In the genomic region with DNA sequence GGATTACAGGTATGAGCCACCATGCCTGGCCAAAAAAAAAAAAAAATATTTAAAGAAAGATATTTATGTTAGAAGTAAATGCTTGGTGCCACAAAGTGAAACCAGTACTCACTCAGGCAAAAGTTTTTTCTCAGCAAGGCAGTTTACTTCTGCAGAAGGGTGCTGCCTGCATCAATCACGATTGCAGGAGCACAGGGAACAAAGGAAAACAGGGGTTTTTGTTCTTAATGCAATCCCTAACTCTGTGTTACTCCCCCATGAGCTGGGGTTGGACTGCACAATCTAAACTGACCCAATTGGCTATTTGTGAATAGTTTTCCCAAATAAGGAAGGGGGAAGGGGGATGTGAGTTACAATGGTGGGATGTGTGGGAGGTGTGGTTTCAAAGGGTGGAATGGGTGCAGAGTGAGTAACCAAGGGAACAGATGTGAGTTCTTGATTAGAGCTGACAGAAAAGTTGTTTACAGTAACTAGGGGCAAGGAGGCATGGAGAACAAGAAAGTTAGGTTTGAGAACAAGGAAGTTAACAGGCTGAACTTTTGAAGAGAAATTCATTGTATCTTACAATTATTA, we compare ENCODE assay signal across 1 cellular context.
TF ChIP-seq lines count a peak whose summit lies in the region.

No MANE protein-coding gene starts in this region.

TF ChIP-seq in K562, 482 proteins besides CTCF, POLR2A, EP300 and RAD21 (continued from another document and continues in another):
- TF ChIP-seq, protein P1, sequence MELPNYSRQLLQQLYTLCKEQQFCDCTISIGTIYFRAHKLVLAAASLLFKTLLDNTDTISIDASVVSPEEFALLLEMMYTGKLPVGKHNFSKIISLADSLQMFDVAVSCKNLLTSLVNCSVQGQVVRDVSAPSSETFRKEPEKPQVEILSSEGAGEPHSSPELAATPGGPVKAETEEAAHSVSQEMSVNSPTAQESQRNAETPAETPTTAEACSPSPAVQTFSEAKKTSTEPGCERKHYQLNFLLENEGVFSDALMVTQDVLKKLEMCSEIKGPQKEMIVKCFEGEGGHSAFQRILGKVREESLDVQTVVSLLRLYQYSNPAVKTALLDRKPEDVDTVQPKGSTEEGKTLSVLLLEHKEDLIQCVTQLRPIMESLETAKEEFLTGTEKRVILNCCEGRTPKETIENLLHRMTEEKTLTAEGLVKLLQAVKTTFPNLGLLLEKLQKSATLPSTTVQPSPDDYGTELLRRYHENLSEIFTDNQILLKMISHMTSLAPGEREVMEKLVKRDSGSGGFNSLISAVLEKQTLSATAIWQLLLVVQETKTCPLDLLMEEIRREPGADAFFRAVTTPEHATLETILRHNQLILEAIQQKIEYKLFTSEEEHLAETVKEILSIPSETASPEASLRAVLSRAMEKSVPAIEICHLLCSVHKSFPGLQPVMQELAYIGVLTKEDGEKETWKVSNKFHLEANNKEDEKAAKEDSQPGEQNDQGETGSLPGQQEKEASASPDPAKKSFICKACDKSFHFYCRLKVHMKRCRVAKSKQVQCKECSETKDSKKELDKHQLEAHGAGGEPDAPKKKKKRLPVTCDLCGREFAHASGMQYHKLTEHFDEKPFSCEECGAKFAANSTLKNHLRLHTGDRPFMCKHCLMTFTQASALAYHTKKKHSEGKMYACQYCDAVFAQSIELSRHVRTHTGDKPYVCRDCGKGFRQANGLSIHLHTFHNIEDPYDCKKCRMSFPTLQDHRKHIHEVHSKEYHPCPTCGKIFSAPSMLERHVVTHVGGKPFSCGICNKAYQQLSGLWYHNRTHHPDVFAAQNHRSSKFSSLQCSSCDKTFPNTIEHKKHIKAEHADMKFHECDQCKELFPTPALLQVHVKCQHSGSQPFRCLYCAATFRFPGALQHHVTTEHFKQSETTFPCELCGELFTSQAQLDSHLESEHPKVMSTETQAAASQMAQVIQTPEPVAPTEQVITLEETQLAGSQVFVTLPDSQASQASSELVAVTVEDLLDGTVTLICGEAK (IDR thresholded peaks at IDR 0.05) = peak; percentile 39; the same call in 1 of the 2 replicates
- TF ChIP-seq, protein P1 (CRISPR knock-in tag; IDR thresholded peaks at IDR 0.05) = no peak
- TF ChIP-seq, protein P2, sequence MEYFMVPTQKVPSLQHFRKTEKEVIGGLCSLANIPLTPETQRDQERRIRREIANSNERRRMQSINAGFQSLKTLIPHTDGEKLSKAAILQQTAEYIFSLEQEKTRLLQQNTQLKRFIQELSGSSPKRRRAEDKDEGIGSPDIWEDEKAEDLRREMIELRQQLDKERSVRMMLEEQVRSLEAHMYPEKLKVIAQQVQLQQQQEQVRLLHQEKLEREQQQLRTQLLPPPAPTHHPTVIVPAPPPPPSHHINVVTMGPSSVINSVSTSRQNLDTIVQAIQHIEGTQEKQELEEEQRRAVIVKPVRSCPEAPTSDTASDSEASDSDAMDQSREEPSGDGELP (CRISPR knock-in tag; IDR thresholded peaks at IDR 0.05; ENCODE audit: borderline replicate concordance) = no peak
- no peak for TF ChIP-seq BRCA1 (IDR thresholded peaks at IDR 0.05)
- no peak for TF ChIP-seq BRCA1 (CRISPR knock-in tag; IDR thresholded peaks at IDR 0.05)
- 0 out of 2 replicates have a peak, but pooled peaks have one; percentile 64 for TF ChIP-seq XRCC3 (IDR thresholded peaks at IDR 0.05)
- TF ChIP-seq, protein P3, sequence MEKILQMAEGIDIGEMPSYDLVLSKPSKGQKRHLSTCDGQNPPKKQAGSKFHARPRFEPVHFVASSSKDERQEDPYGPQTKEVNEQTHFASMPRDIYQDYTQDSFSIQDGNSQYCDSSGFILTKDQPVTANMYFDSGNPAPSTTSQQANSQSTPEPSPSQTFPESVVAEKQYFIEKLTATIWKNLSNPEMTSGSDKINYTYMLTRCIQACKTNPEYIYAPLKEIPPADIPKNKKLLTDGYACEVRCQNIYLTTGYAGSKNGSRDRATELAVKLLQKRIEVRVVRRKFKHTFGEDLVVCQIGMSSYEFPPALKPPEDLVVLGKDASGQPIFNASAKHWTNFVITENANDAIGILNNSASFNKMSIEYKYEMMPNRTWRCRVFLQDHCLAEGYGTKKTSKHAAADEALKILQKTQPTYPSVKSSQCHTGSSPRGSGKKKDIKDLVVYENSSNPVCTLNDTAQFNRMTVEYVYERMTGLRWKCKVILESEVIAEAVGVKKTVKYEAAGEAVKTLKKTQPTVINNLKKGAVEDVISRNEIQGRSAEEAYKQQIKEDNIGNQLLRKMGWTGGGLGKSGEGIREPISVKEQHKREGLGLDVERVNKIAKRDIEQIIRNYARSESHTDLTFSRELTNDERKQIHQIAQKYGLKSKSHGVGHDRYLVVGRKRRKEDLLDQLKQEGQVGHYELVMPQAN (IDR thresholded peaks at IDR 0.05; ENCODE audit: borderline replicate concordance) = no peak
- TF ChIP-seq, protein P4, sequence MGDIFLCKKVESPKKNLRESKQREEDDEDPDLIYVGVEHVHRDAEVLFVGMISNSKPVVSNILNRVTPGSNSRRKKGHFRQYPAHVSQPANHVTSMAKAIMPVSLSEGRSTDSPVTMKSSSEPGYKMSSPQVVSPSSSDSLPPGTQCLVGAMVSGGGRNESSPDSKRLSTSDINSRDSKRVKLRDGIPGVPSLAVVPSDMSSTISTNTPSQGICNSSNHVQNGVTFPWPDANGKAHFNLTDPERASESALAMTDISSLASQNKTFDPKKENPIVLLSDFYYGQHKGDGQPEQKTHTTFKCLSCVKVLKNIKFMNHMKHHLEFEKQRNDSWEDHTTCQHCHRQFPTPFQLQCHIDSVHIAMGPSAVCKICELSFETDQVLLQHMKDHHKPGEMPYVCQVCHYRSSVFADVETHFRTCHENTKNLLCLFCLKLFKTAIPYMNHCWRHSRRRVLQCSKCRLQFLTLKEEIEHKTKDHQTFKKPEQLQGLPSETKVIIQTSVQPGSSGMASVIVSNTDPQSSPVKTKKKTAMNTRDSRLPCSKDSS (IDR thresholded peaks at IDR 0.05; ENCODE audit: low read depth, partially characterized antibody) = peak; percentile 98
- TF ChIP-seq ZBTB7A (IDR thresholded peaks at IDR 0.05; ENCODE audit: borderline replicate concordance, control insufficient read depth, low read depth, low read length) = no peak
- TF ChIP-seq CBX5 (IDR thresholded peaks at IDR 0.05; ENCODE audit: borderline replicate concordance, low read depth) = peak; percentile 99
- no peak for TF ChIP-seq BDP1 (IDR thresholded peaks at IDR 0.05; ENCODE audit: insufficient read depth, insufficient read length)
- no peak for TF ChIP-seq ZFP1 (CRISPR knock-in tag; IDR thresholded peaks at IDR 0.05)
- TF ChIP-seq FOXK2 (conservative IDR thresholded peaks at IDR 0.05 in 1 of 2, IDR thresholded peaks at IDR 0.05 in 1 of 2; ENCODE audit: low read depth in 2 of 2) = 0 out of 4 replicates have a peak, but pooled peaks of 1 of the 2 experiments have one; percentile 19
- TF ChIP-seq BCL6 (CRISPR knock-in tag; IDR thresholded peaks at IDR 0.05) = no peak
- peak; percentile 96 for TF ChIP-seq CBX1 (IDR thresholded peaks at IDR 0.05; ENCODE audit: low read depth)
- peak; percentile 27 for TF ChIP-seq MEIS2 (IDR thresholded peaks at IDR 0.05; ENCODE audit: partially characterized antibody)
- TF ChIP-seq PCBP2 (IDR thresholded peaks at IDR 0.05; ENCODE audit: low read depth, low read length, poor library complexity, severe bottlenecking) = no peak
- TF ChIP-seq, protein P5, sequence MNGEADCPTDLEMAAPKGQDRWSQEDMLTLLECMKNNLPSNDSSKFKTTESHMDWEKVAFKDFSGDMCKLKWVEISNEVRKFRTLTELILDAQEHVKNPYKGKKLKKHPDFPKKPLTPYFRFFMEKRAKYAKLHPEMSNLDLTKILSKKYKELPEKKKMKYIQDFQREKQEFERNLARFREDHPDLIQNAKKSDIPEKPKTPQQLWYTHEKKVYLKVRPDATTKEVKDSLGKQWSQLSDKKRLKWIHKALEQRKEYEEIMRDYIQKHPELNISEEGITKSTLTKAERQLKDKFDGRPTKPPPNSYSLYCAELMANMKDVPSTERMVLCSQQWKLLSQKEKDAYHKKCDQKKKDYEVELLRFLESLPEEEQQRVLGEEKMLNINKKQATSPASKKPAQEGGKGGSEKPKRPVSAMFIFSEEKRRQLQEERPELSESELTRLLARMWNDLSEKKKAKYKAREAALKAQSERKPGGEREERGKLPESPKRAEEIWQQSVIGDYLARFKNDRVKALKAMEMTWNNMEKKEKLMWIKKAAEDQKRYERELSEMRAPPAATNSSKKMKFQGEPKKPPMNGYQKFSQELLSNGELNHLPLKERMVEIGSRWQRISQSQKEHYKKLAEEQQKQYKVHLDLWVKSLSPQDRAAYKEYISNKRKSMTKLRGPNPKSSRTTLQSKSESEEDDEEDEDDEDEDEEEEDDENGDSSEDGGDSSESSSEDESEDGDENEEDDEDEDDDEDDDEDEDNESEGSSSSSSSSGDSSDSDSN (IDR thresholded peaks at IDR 0.05; ENCODE audit: borderline replicate concordance in 1 of 2, low read depth in 2 of 2, low read length in 2 of 2) = no peak
- TF ChIP-seq TSC22D4 (tag; IDR thresholded peaks at IDR 0.05) = no peak
- TF ChIP-seq NFE2 (IDR thresholded peaks at IDR 0.05; ENCODE audit: low read depth) = no peak
- TF ChIP-seq, protein P6, sequence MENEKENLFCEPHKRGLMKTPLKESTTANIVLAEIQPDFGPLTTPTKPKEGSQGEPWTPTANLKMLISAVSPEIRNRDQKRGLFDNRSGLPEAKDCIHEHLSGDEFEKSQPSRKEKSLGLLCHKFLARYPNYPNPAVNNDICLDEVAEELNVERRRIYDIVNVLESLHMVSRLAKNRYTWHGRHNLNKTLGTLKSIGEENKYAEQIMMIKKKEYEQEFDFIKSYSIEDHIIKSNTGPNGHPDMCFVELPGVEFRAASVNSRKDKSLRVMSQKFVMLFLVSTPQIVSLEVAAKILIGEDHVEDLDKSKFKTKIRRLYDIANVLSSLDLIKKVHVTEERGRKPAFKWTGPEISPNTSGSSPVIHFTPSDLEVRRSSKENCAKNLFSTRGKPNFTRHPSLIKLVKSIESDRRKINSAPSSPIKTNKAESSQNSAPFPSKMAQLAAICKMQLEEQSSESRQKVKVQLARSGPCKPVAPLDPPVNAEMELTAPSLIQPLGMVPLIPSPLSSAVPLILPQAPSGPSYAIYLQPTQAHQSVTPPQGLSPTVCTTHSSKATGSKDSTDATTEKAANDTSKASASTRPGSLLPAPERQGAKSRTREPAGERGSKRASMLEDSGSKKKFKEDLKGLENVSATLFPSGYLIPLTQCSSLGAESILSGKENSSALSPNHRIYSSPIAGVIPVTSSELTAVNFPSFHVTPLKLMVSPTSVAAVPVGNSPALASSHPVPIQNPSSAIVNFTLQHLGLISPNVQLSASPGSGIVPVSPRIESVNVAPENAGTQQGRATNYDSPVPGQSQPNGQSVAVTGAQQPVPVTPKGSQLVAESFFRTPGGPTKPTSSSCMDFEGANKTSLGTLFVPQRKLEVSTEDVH (IDR thresholded peaks at IDR 0.05; ENCODE audit: low read depth, partially characterized antibody) = no peak
- no peak for TF ChIP-seq RBM25 (IDR thresholded peaks at IDR 0.05; ENCODE audit: low read depth, low read length, severe bottlenecking)
- no peak for TF ChIP-seq EP400 (IDR thresholded peaks at IDR 0.05)
- peak; percentile 53 for TF ChIP-seq EGR1 (conservative IDR thresholded peaks at IDR 0.05)
- peak; percentile 93 for TF ChIP-seq TRIM28 (IDR thresholded peaks at IDR 0.05)
- TF ChIP-seq, protein P7, sequence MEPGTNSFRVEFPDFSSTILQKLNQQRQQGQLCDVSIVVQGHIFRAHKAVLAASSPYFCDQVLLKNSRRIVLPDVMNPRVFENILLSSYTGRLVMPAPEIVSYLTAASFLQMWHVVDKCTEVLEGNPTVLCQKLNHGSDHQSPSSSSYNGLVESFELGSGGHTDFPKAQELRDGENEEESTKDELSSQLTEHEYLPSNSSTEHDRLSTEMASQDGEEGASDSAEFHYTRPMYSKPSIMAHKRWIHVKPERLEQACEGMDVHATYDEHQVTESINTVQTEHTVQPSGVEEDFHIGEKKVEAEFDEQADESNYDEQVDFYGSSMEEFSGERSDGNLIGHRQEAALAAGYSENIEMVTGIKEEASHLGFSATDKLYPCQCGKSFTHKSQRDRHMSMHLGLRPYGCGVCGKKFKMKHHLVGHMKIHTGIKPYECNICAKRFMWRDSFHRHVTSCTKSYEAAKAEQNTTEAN (CRISPR knock-in tag; IDR thresholded peaks at IDR 0.05) = no peak
- TF ChIP-seq ZKSCAN8 (CRISPR knock-in tag; IDR thresholded peaks at IDR 0.05) = no peak
- TF ChIP-seq, protein P8, sequence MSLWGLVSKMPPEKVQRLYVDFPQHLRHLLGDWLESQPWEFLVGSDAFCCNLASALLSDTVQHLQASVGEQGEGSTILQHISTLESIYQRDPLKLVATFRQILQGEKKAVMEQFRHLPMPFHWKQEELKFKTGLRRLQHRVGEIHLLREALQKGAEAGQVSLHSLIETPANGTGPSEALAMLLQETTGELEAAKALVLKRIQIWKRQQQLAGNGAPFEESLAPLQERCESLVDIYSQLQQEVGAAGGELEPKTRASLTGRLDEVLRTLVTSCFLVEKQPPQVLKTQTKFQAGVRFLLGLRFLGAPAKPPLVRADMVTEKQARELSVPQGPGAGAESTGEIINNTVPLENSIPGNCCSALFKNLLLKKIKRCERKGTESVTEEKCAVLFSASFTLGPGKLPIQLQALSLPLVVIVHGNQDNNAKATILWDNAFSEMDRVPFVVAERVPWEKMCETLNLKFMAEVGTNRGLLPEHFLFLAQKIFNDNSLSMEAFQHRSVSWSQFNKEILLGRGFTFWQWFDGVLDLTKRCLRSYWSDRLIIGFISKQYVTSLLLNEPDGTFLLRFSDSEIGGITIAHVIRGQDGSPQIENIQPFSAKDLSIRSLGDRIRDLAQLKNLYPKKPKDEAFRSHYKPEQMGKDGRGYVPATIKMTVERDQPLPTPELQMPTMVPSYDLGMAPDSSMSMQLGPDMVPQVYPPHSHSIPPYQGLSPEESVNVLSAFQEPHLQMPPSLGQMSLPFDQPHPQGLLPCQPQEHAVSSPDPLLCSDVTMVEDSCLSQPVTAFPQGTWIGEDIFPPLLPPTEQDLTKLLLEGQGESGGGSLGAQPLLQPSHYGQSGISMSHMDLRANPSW (CRISPR knock-in tag; IDR thresholded peaks at IDR 0.05) = no peak
